28 cellular contexts compared by ENCODE assay signal in genomic region chr14:75672588-75673192, GRCh38.
"Had no signal": no experiment of that assay in that cellular context is flagged by ENCODE, and none has a peak within 500 bp of the region (broad histone marks: within the 10 kb centered on the region; RNA-seq: fewer than 3 reads in every experiment).

No MANE protein-coding gene starts in this region.

- H3K4me3 Mint-ChIP-seq: effector memory CD8-positive, alpha-beta T cell; mesothelial cell of epicardium; nephron progenitor cell; type B pancreatic cell had no signal

- H3K27me3 ChIP-seq: gastrocnemius medialis, ovary, sigmoid colon, testis, tibial artery had no signal

- H3K9me3 Mint-ChIP-seq: effector memory CD8-positive, alpha-beta T cell; type B pancreatic cell had no signal

- H3K27me3 Mint-ChIP-seq: effector memory CD8-positive, alpha-beta T cell; naive B cell; type B pancreatic cell had no signal

- H3K4me3 ChIP-seq: gastrocnemius medialis, lung, mucosa of descending colon, ovary, psoas muscle, sigmoid colon, testis, tibial artery had no signal

- H3K27ac ChIP-seq: gastrocnemius medialis, ovary, psoas muscle, sigmoid colon, testis, tibial artery had no signal

- ATAC-seq: effector memory CD8-positive, alpha-beta T cell; gastrocnemius medialis; left lobe of liver; mucosa of descending colon; psoas muscle; right cardiac atrium had no signal

- DNase-seq: cerebellar nuclear complex; cortex of kidney; effector memory CD8-positive, alpha-beta T cell; erythroblast; gastrocnemius medialis; head of caudate nucleus; kidney; mesenchymal stem cell; mucosa of descending colon; naive B cell; nephron progenitor cell; occipital lobe; ovary; posterior cingulate gyrus; psoas muscle; right cardiac atrium; sigmoid colon; stimulated activated CD4-positive, alpha-beta T cell treated with anti-CD3 and anti-CD28 coated beads, Interleukin-2, amount 100 ng/mL, for 24 hours; stimulated activated CD4-positive, alpha-beta T cell treated with anti-CD3 and anti-CD28 coated beads, Interleukin-4, amount 100 ng/mL, for 4 hours; stimulated activated naive CD4-positive, alpha-beta T cell; substantia nigra; testis; tibial artery had no signal

- H3K9me3 ChIP-seq: gastrocnemius medialis, mucosa of descending colon, ovary, psoas muscle, sigmoid colon, testis, tibial artery had no signal

- H3K27ac Mint-ChIP-seq: effector memory CD8-positive, alpha-beta T cell; mesothelial cell of epicardium; nephron progenitor cell; type B pancreatic cell had no signal

- FAIRE-seq: endometrium, kidney had no signal

- H3K4me1 Mint-ChIP-seq: mesothelial cell of epicardium had no signal

- H3K36me3 ChIP-seq: ovary had no signal

- H3K4me1 ChIP-seq: gastrocnemius medialis, psoas muscle, sigmoid colon, testis, tibial artery had no signal
